ENCODE assay signal across 1 cellular context in genomic region chr16:12091569-12092346, GRCh38.
TF ChIP-seq lines count a peak whose summit lies in the region.

No MANE protein-coding gene starts in this region.

TF ChIP-seq in K562, 482 proteins besides CTCF, POLR2A, EP300 and RAD21 (continued from another document):
- no peak for TF ChIP-seq ZNF518B (CRISPR knock-in tag; IDR thresholded peaks at IDR 0.05)
- no peak for TF ChIP-seq CBFA2T3 (IDR thresholded peaks at IDR 0.05)
- TF ChIP-seq ZBTB7A (IDR thresholded peaks at IDR 0.05; ENCODE audit: borderline replicate concordance, control insufficient read depth, low read depth, low read length), result no peak
- TF ChIP-seq HMG20B (CRISPR knock-in tag; IDR thresholded peaks at IDR 0.05), result no peak
- TF ChIP-seq C11orf30 (IDR thresholded peaks at IDR 0.05; ENCODE audit: low read depth), result peak; percentile 93
- TF ChIP-seq TCF7L2 (IDR thresholded peaks at IDR 0.05; ENCODE audit: low read depth, low read length), result no peak
- TF ChIP-seq MAFF (IDR thresholded peaks at IDR 0.05; ENCODE audit: low read length), result peak; percentile 71
- TF ChIP-seq RBM22 (IDR thresholded peaks at IDR 0.05; ENCODE audit: low read depth, low read length, poor library complexity, severe bottlenecking), result no peak
- TF ChIP-seq ZSCAN29 (IDR thresholded peaks at IDR 0.05), result no peak
- TF ChIP-seq FOXK1 (CRISPR knock-in tag; IDR thresholded peaks at IDR 0.05; ENCODE audit: borderline replicate concordance), result no peak
- TF ChIP-seq ZNF785 (CRISPR knock-in tag; IDR thresholded peaks at IDR 0.05), result no peak
- no peak for TF ChIP-seq SNRNP70 (optimal IDR thresholded peaks at IDR 0.05; ENCODE audit: low read depth, low read length)
- no peak for TF ChIP-seq TAF7 (tag; IDR thresholded peaks at IDR 0.05)
- no peak for TF ChIP-seq GABPA (tag; conservative IDR thresholded peaks at IDR 0.05; ENCODE audit: low read depth)
- no peak for TF ChIP-seq PYGO2 (tag; IDR thresholded peaks at IDR 0.05)
- peak; percentile 96 for TF ChIP-seq ZNF316 (IDR thresholded peaks at IDR 0.05)
- TF ChIP-seq BDP1 (IDR thresholded peaks at IDR 0.05; ENCODE audit: insufficient read depth, insufficient read length), result no peak
TF ChIP-seq in K562: peak in this region for 10.
